9 cellular contexts compared by ENCODE assay signal in genomic region chr2:156339110-156339847, GRCh38. TPM values are rescaled to one million over a fixed set of nuclear protein-coding genes. Genes with fewer than 3 reads are reported as not detected.
DNase-seq lines count a peak whose midpoint lies in the region; ATAC-seq, FAIRE-seq and TF ChIP-seq lines count a peak whose summit lies in the region.
"Had no signal": no experiment of that assay in that cellular context is flagged by ENCODE, and none has a peak within 500 bp of the region (broad histone marks: within the 10 kb centered on the region; RNA-seq: fewer than 3 reads in every experiment).

No MANE protein-coding gene starts in this region.

- H3K27me3 ChIP-seq in gastroesophageal sphincter: no peaks in the 10 kb centered on the region

- WGBS in gastroesophageal sphincter (ENCODE audit: low coverage in 1 of 2), 2 donors: 58 to 73% methylated on average over 4 to 5 of the region's 5 CpGs

- H3K4me3 ChIP-seq in gastroesophageal sphincter: no peak overlapping the region

- no peak for TF ChIP-seq POLR2A in gastroesophageal sphincter (IDR thresholded peaks at IDR 0.05)

- peaks cover 3 to 49% (median 9%) of the 10 kb centered on the region in 3 donors for H3K4me1 ChIP-seq in gastroesophageal sphincter

- DNase-seq in DMS53 (lab: John Stamatoyannopoulos, UW) (peak; percentile 74), RPMI8226 (peak; percentile 45), D721Med (ENCODE audit: insufficient read length, low spot score) (no peak)

- H3K9me3 ChIP-seq in gastroesophageal sphincter: no peaks in the 10 kb centered on the region

- no peak for TF ChIP-seq CTCF in 22Rv1 (IDR thresholded peaks at IDR 0.05)
- no peak for TF ChIP-seq CTCF in gastroesophageal sphincter (IDR thresholded peaks at IDR 0.05)
- no peak for TF ChIP-seq CTCF in D721Med (IDR thresholded peaks at IDR 0.05; ENCODE audit: insufficient read depth, missing control alignments)

- no peak for TF ChIP-seq EP300 in gastroesophageal sphincter (IDR thresholded peaks at IDR 0.05)

- H3K27ac ChIP-seq in 22Rv1 (peak overlapping the region; percentile 57), gastroesophageal sphincter (peak overlapping the region in 3 of 4 donors; percentile 95 to 100 (median 100))

- no peak for ATAC-seq in gastroesophageal sphincter
- no peak for ATAC-seq in GM21737 (IDR thresholded peaks at IDR 0.05; ENCODE audit: unreplicated experiment)
- no peak for ATAC-seq in HG03520 (IDR thresholded peaks at IDR 0.05; ENCODE audit: unreplicated experiment)
- ATAC-seq in GM21367 (IDR thresholded peaks at IDR 0.05; ENCODE audit: unreplicated experiment): no peak

- no peaks in the 10 kb centered on the region for H3K36me3 ChIP-seq in gastroesophageal sphincter

- no peak for FAIRE-seq in D721Med (lab: Jason Lieb, UNC)
- FAIRE-seq: endothelial cell of umbilical vein had no signal

RNA-seq across cellular contexts. Expression of gene NR4A2, which starts 6.8 kb away (rescaled TPM):
- total RNA-seq in gastroesophageal sphincter: 1 to 10 TPM; 1.3 to 7.3 (median 1.8) TPM
